Comparison of ENCODE assay signal across 9 cellular contexts in genomic region chr6:138455746-138456392, GRCh38. TPM values are rescaled to one million over a fixed set of nuclear protein-coding genes. Genes with fewer than 3 reads are reported as not detected.
DNase-seq lines count a peak whose midpoint lies in the region; ATAC-seq, FAIRE-seq and TF ChIP-seq lines count a peak whose summit lies in the region.
"Had no signal": no experiment of that assay in that cellular context is flagged by ENCODE, and none has a peak within 500 bp of the region (broad histone marks: within the 10 kb centered on the region; RNA-seq: fewer than 3 reads in every experiment).

No MANE protein-coding gene starts in this region.

- H3K4me1 Mint-ChIP-seq in CD4-positive, alpha-beta memory T cell: peaks cover 13 to 37% (median 24%) of the 10 kb centered on the region in 4 donors
- peaks cover 34% of the 10 kb centered on the region for H3K4me1 Mint-ChIP-seq in T-helper 2 cell treated with Interferon-gamma antibody and Interleukin-4, amounts not matched to agents 5 μg/mL and 100 μg/mL, for 36 hours (ENCODE audit: low read depth)

- peak; percentile 57 to 81 (median 74) for DNase-seq in CD4-positive, alpha-beta memory T cell
- DNase-seq in GM19239 (ENCODE audit: insufficient read length, low spot score) (peak; percentile 48), kidney glomerular epithelial cell (lab: John Stamatoyannopoulos, UW) (peak; percentile 91), tibial artery (no peak)
- no peak for DNase-seq in T-helper 2 cell treated with Interferon-gamma antibody and Interleukin-4, amounts not matched to agents 5 μg/mL and 100 μg/mL, for 36 hours (ENCODE audit: low spot score)
- no peak for DNase-seq in stimulated activated CD8-positive, alpha-beta memory T cell treated with anti-CD3 and anti-CD28 coated beads, Interleukin-4, amount 100 ng/mL, for 48 hours

- H3K4me3 ChIP-seq in CD4-positive, alpha-beta memory T cell (ENCODE audit: low read length in 2 of 2): peak overlapping the region; percentile 12 to 47
- H3K4me3 ChIP-seq in tibial artery (no peak overlapping the region), gastroesophageal sphincter (no peak overlapping the region)

- H3K27ac Mint-ChIP-seq in CD4-positive, alpha-beta memory T cell: peak overlapping the region; percentile 85 to 96 (median 89)
- H3K27ac Mint-ChIP-seq in T-helper 2 cell treated with Interferon-gamma antibody and Interleukin-4, amounts not matched to agents 5 μg/mL and 100 μg/mL, for 36 hours: peak overlapping the region; percentile 89

- no peak for TF ChIP-seq POLR2A in gastroesophageal sphincter (IDR thresholded peaks at IDR 0.05)

- H3K27ac ChIP-seq in CD4-positive, alpha-beta memory T cell (ENCODE audit: low read depth, low read length): peak overlapping the region; percentile 41
- H3K27ac ChIP-seq in tibial artery (no peak overlapping the region), gastroesophageal sphincter (no peak overlapping the region)

- peaks cover 26% of the 10 kb centered on the region for H3K4me1 ChIP-seq in CD4-positive, alpha-beta memory T cell (ENCODE audit: insufficient read depth, low read length)
- no peaks in the 10 kb centered on the region for H3K4me1 ChIP-seq in tibial artery
- no peaks in the 10 kb centered on the region for H3K4me1 ChIP-seq in gastroesophageal sphincter

- no peaks in the 10 kb centered on the region for H3K36me3 Mint-ChIP-seq in CD4-positive, alpha-beta memory T cell
- H3K36me3 Mint-ChIP-seq in T-helper 2 cell treated with Interferon-gamma antibody and Interleukin-4, amounts not matched to agents 5 μg/mL and 100 μg/mL, for 36 hours (ENCODE audit: low read depth): peaks cover 3% of the 10 kb centered on the region

- no peaks in the 10 kb centered on the region for H3K27me3 ChIP-seq in CD4-positive, alpha-beta memory T cell (ENCODE audit: insufficient read depth, low read length)
- no peaks in the 10 kb centered on the region for H3K27me3 ChIP-seq in tibial artery
- no peaks in the 10 kb centered on the region for H3K27me3 ChIP-seq in gastroesophageal sphincter
- H3K27me3 ChIP-seq: heart right ventricle had no signal

- TF ChIP-seq EP300 in gastroesophageal sphincter (IDR thresholded peaks at IDR 0.05): no peak

- ATAC-seq in HG03159 (IDR thresholded peaks at IDR 0.05; ENCODE audit: unreplicated experiment): peak; percentile 98
- no peak for ATAC-seq in gastroesophageal sphincter

- 48 to 68% methylated on average over 4 to 7 of the region's 7 CpGs for WGBS in gastroesophageal sphincter (ENCODE audit: low coverage in 1 of 2), 2 donors

- CTCF ChIA-PET in CD4-positive, alpha-beta memory T cell (lab: Charles Lee; ENCODE audit: partially characterized antibody): interaction anchor here (0.7 to 1.9 kb wide), 22 partner anchors 8 to 917 kb away, joined by 3 to 26 read pairs (median 4); no protein-coding TSS in a partner anchor

- peak; percentile 99 for FAIRE-seq in GM19239 (lab: Jason Lieb, UNC)

- H3K9me3 ChIP-seq in CD4-positive, alpha-beta memory T cell (ENCODE audit: control insufficient read depth in 1 of 2, low read length in 2 of 2): no peaks in the 10 kb centered on the region
- H3K9me3 ChIP-seq in tibial artery (no peaks in the 10 kb centered on the region), gastroesophageal sphincter (no peaks in the 10 kb centered on the region)
- H3K9me3 ChIP-seq: heart right ventricle had no signal

- intact Hi-C loops in CD4-positive, alpha-beta memory T cell (cut with micrococcal nuclease): loop anchor here (1.0 to 5.0 kb wide), 5 partner anchors 27 to 317 kb away; partner anchors contain the start of genes CCDC28A, HEBP2 and NHSL1
- intact Hi-C loops in tibial artery (cut with DNase I; ENCODE audit: low total_unique reads): no loop called here

- H3K4me3 Mint-ChIP-seq in CD4-positive, alpha-beta memory T cell: peak overlapping the region; percentile 57 to 87 (median 72)
- H3K4me3 Mint-ChIP-seq in T-helper 2 cell treated with Interferon-gamma antibody and Interleukin-4, amounts not matched to agents 5 μg/mL and 100 μg/mL, for 36 hours: peak overlapping the region; percentile 65

- TF ChIP-seq CTCF in tibial artery (IDR thresholded peaks at IDR 0.05) (no peak), gastroesophageal sphincter (IDR thresholded peaks at IDR 0.05) (no peak)

- peaks cover 0 to 2% (median 0%) of the 10 kb centered on the region in 8 donors for H3K9me3 Mint-ChIP-seq in CD4-positive, alpha-beta memory T cell
- H3K9me3 Mint-ChIP-seq in T-helper 2 cell treated with Interferon-gamma antibody and Interleukin-4, amounts not matched to agents 5 μg/mL and 100 μg/mL, for 36 hours: peaks cover 3% of the 10 kb centered on the region

- no peaks in the 10 kb centered on the region for H3K27me3 Mint-ChIP-seq in CD4-positive, alpha-beta memory T cell
- peaks cover 2% of the 10 kb centered on the region for H3K27me3 Mint-ChIP-seq in T-helper 2 cell treated with Interferon-gamma antibody and Interleukin-4, amounts not matched to agents 5 μg/mL and 100 μg/mL, for 36 hours (ENCODE audit: low read depth)

- H3K36me3 ChIP-seq in CD4-positive, alpha-beta memory T cell (ENCODE audit: insufficient read depth, low read length): no peaks in the 10 kb centered on the region
- H3K36me3 ChIP-seq in tibial artery: no peaks in the 10 kb centered on the region
- H3K36me3 ChIP-seq in gastroesophageal sphincter: no peaks in the 10 kb centered on the region

- POLR2A ChIA-PET in CD4-positive, alpha-beta memory T cell (lab: Charles Lee; ENCODE audit: partially characterized antibody): interaction anchor here (0.6 to 2.3 kb wide), 21 partner anchors 8 to 1235 kb away, joined by 3 to 30 read pairs (median 3); partner anchors contain the start of genes CCDC28A, CITED2, HEBP2 and TNFAIP3

RNA-seq across cellular contexts. Expression of gene NHSL1, which starts 43.4 kb away (rescaled TPM):
- total RNA-seq in CD4-positive, alpha-beta memory T cell: under 1 TPM; 0.53 to 0.58 TPM
- polyA plus RNA-seq in CD4-positive, alpha-beta memory T cell: not detected
- total RNA-seq in gastroesophageal sphincter: 1 to 10 TPM; 5.7 to 9.3 (median 7.9) TPM

RNA-seq across cellular contexts. Expression of gene HEBP2, which starts 51.8 kb away (rescaled TPM):
- total RNA-seq in CD4-positive, alpha-beta memory T cell: 10 to 100 TPM; 47.2 to 52.7 TPM
- 10 to 100 TPM; 47.9 to 49.6 TPM for polyA plus RNA-seq in CD4-positive, alpha-beta memory T cell
- total RNA-seq in gastroesophageal sphincter: 100 to 1,000 TPM in 1 of 4 donors, 10 to 100 TPM in 3; 71.1 to 105 (median 77.8) TPM

Comparison
In these comparisons a context has a peak if more than half of its experiments do, and no peak if none do; other contexts are left out.
1. DNase-seq: peak in CD4-positive, alpha-beta memory T cell (5 of 5), GM19239 (single experiment) and kidney glomerular epithelial cell (single experiment); none in T-helper 2 cell treated with Interferon-gamma antibody and Interleukin-4, amounts not matched to agents 5 μg/mL and 100 μg/mL, for 36 hours (single experiment), tibial artery (0 of 2) and stimulated activated CD8-positive, alpha-beta memory T cell treated with anti-CD3 and anti-CD28 coated beads, Interleukin-4, amount 100 ng/mL, for 48 hours (single experiment).
2. H3K4me3 ChIP-seq: peak in CD4-positive, alpha-beta memory T cell (2 of 2); none in tibial artery (0 of 2) and gastroesophageal sphincter (0 of 2).
3. RNA of gene NHSL1, which starts 43.4 kb away (total RNA-seq): 5.7 to 9.3 TPM in gastroesophageal sphincter; 0.53 to 0.58 TPM in CD4-positive, alpha-beta memory T cell; every median in the first group is over 4 times any median in the second.